Comparison of ENCODE assay signal across 2 cellular contexts in the genomic region with DNA sequence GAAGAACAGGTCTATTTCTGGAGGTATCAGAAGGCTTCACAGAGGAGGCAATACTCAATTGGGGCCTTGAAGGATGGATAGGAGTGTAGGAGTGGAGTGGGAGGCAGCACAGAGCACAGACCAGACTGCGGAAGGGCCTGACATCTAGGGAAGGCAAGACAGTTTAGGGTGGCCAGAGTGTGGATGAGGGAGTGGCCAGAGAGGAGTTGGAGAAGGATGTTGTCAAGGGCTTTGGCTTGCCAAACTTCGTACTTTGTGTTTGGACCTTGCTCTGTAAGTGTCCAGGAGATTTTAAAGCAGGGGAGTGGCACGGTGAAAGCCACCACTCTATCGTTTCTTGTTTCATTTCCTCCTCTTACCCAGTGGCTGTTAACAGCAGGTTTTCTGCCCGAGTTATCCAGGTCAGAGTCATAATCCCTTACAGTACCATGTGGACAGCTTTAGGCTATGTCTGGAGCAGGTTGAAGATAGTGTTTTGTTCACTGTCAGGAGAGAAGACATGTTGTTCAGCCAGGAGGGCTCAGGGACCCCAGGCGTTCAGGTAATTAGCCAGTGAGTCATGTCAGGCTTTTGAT.
TF ChIP-seq lines count a peak whose summit lies in the region.

No MANE protein-coding gene starts in this region.

TF ChIP-seq in H1, 55 proteins besides CTCF, POLR2A, EP300 and RAD21:
- TF ChIP-seq TBP (IDR thresholded peaks at IDR 0.05; ENCODE audit: low read depth, low read length) (no peak), POU5F1 (IDR thresholded peaks at IDR 0.05; ENCODE audit: low read depth, low read length) (no peak), CEBPB (IDR thresholded peaks at IDR 0.05; ENCODE audit: low read depth, low read length) (no peak), BCL11A (IDR thresholded peaks at IDR 0.05; ENCODE audit: low read depth in 2 of 2, low read length in 2 of 2) (no peak), SP1 (IDR thresholded peaks at IDR 0.05; ENCODE audit: low read depth, low read length) (no peak)

TF ChIP-seq in HepG2, 621 proteins besides CTCF, POLR2A, EP300 and RAD21:
- TF ChIP-seq ARNT2 (CRISPR knock-in tag; IDR thresholded peaks at IDR 0.05; ENCODE audit: low read depth): no peak
- TF ChIP-seq, protein P1, sequence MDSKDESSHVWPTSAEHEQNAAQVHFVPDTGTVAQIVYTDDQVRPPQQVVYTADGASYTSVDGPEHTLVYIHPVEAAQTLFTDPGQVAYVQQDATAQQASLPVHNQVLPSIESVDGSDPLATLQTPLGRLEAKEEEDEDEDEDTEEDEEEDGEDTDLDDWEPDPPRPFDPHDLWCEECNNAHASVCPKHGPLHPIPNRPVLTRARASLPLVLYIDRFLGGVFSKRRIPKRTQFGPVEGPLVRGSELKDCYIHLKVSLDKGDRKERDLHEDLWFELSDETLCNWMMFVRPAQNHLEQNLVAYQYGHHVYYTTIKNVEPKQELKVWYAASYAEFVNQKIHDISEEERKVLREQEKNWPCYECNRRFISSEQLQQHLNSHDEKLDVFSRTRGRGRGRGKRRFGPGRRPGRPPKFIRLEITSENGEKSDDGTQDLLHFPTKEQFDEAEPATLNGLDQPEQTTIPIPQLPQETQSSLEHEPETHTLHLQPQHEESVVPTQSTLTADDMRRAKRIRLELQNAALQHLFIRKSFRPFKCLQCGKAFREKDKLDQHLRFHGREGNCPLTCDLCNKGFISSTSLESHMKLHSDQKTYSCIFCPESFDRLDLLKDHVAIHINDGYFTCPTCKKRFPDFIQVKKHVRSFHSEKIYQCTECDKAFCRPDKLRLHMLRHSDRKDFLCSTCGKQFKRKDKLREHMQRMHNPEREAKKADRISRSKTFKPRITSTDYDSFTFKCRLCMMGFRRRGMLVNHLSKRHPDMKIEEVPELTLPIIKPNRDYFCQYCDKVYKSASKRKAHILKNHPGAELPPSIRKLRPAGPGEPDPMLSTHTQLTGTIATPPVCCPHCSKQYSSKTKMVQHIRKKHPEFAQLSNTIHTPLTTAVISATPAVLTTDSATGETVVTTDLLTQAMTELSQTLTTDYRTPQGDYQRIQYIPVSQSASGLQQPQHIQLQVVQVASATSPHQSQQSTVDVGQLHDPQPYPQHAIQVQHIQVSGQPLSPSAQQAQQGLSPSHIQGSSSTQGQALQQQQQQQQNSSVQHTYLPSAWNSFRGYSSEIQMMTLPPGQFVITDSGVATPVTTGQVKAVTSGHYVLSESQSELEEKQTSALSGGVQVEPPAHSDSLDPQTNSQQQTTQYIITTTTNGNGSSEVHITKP (CRISPR knock-in tag; IDR thresholded peaks at IDR 0.05; ENCODE audit: low read depth): no peak
- TF ChIP-seq ZNF138 (CRISPR knock-in tag; IDR thresholded peaks at IDR 0.05; ENCODE audit: low read depth): no peak
- no peak for TF ChIP-seq FOSL2 (CRISPR knock-in tag; IDR thresholded peaks at IDR 0.05)
- no peak for TF ChIP-seq MIER3 (CRISPR knock-in tag; IDR thresholded peaks at IDR 0.05; ENCODE audit: borderline replicate concordance)
- no peak for TF ChIP-seq PHF8 (CRISPR knock-in tag; IDR thresholded peaks at IDR 0.05)
- TF ChIP-seq ZSCAN9 (CRISPR knock-in tag; IDR thresholded peaks at IDR 0.05; ENCODE audit: borderline replicate concordance): no peak
- no peak for TF ChIP-seq NCOA1 (CRISPR knock-in tag; IDR thresholded peaks at IDR 0.05)
- no peak for TF ChIP-seq MYC (CRISPR knock-in tag; IDR thresholded peaks at IDR 0.05; ENCODE audit: borderline replicate concordance)
- no peak for TF ChIP-seq ZNF234 (CRISPR knock-in tag; conservative IDR thresholded peaks at IDR 0.05)
- TF ChIP-seq, protein P2, sequence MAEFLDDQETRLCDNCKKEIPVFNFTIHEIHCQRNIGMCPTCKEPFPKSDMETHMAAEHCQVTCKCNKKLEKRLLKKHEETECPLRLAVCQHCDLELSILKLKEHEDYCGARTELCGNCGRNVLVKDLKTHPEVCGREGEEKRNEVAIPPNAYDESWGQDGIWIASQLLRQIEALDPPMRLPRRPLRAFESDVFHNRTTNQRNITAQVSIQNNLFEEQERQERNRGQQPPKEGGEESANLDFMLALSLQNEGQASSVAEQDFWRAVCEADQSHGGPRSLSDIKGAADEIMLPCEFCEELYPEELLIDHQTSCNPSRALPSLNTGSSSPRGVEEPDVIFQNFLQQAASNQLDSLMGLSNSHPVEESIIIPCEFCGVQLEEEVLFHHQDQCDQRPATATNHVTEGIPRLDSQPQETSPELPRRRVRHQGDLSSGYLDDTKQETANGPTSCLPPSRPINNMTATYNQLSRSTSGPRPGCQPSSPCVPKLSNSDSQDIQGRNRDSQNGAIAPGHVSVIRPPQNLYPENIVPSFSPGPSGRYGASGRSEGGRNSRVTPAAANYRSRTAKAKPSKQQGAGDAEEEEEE (CRISPR knock-in tag; IDR thresholded peaks at IDR 0.05; ENCODE audit: borderline replicate concordance): no peak
- TF ChIP-seq, protein P3, sequence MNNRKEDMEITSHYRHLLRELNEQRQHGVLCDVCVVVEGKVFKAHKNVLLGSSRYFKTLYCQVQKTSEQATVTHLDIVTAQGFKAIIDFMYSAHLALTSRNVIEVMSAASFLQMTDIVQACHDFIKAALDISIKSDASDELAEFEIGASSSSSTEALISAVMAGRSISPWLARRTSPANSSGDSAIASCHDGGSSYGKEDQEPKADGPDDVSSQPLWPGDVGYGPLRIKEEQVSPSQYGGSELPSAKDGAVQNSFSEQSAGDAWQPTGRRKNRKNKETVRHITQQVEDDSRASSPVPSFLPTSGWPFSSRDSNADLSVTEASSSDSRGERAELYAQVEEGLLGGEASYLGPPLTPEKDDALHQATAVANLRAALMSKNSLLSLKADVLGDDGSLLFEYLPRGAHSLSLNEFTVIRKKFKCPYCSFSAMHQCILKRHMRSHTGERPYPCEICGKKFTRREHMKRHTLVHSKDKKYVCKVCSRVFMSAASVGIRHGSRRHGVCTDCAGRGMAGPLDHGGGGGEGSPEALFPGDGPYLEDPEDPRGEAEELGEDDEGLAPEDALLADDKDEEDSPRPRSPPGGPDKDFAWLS (CRISPR knock-in tag; IDR thresholded peaks at IDR 0.05; ENCODE audit: borderline replicate concordance): no peak
- TF ChIP-seq ZIK1 (CRISPR knock-in tag; IDR thresholded peaks at IDR 0.05; ENCODE audit: borderline replicate concordance, low read depth): no peak
- TF ChIP-seq PAF1 (CRISPR knock-in tag; IDR thresholded peaks at IDR 0.05): no peak
- TF ChIP-seq HCFC1 (IDR thresholded peaks at IDR 0.05; ENCODE audit: low read depth, low read length): no peak
- TF ChIP-seq JDP2 (CRISPR knock-in tag; IDR thresholded peaks at IDR 0.05; ENCODE audit: borderline replicate concordance): no peak
